ENCODE assay signal across 38 cellular contexts in the genomic region with DNA sequence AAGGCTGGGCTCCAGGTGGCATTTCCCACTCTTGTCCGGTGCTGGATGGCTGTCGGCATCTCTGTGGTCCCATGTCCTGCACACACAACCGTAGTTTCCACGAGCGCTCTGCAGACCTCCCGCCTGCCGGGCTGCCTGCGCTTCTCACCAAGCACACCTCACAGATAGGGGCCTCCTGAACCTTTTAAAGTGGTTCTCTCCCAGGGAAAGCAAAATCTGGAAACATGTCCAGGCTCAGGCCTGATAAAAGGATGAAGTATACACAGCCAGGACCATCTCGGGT. TPM values are rescaled to one million over a fixed set of nuclear protein-coding genes. Genes with fewer than 3 reads are reported as not detected.
"Had no signal": no experiment of that assay in that cellular context is flagged by ENCODE, and none has a peak within 500 bp of the region (broad histone marks: within the 10 kb centered on the region; RNA-seq: fewer than 3 reads in every experiment).

No MANE protein-coding gene starts in this region.

- H3K27ac Mint-ChIP-seq: activated CD4-positive, alpha-beta memory T cell treated with anti-CD3 and anti-CD28 coated beads, Interleukin-2, amount 10 ng/mL, durations not matched to agents 7 days and 5 days; activated CD4-positive, alpha-beta T cell treated with anti-CD3 and anti-CD28 coated beads, Interleukin-2, amount 10 ng/mL, durations not matched to agents 7 days and 5 days; activated CD8-positive, alpha-beta memory T cell treated with anti-CD3 and anti-CD28 coated beads, Interleukin-2, amount 10 ng/mL, durations not matched to agents 7 days and 5 days; activated naive CD4-positive, alpha-beta T cell treated with anti-CD3 and anti-CD28 coated beads for 36 hours; activated naive CD4-positive, alpha-beta T cell treated with anti-CD3 and anti-CD28 coated beads, Interleukin-2, amount 50 U/mL, for 24 hours; activated naive CD8-positive, alpha-beta T cell treated with anti-CD3 and anti-CD28 coated beads for 36 hours; activated naive CD8-positive, alpha-beta T cell treated with anti-CD3 and anti-CD28 coated beads, Interleukin-2, amount 50 U/mL, for 24 hours; activated T-helper 1 cell treated with anti-CD3 and anti-CD28 coated beads, Interleukin-12 subunit alpha, Interleukin-12 subunit beta, Interleukin-2, Interleukin-4 antibody, amounts not matched to agents 30 ng/mL and 10 ng/mL and 1 ng/mL, durations not matched to agents 14 hours and 24 hours and 36 hours; activated T-helper 2 cell treated with anti-CD3 and anti-CD28 coated beads, Interferon-gamma antibody, Interleukin-2, Interleukin-4, amounts not matched to agents 10 μg/mL and 5 μg/mL and 100 μg/mL, durations not matched to agents 14 hours and 24 hours and 36 hours; WTC11 had no signal

- H3K36me3 Mint-ChIP-seq: activated CD8-positive, alpha-beta memory T cell treated with anti-CD3 and anti-CD28 coated beads, Interleukin-2, amount 10 ng/mL, durations not matched to agents 7 days and 5 days; activated naive CD4-positive, alpha-beta T cell treated with anti-CD3 and anti-CD28 coated beads, Interleukin-2, amount 50 U/mL, for 24 hours; activated naive CD8-positive, alpha-beta T cell treated with anti-CD3 and anti-CD28 coated beads for 36 hours; WTC11 had no signal

- ATAC-seq: activated CD8-positive, alpha-beta memory T cell treated with anti-CD3 and anti-CD28 coated beads, Interleukin-2, amount 10 ng/mL, durations not matched to agents 7 days and 5 days; activated naive CD8-positive, alpha-beta T cell treated with anti-CD3 and anti-CD28 coated beads, Interleukin-2, amount 50 U/mL, for 24 hours; body of pancreas; gastroesophageal sphincter; heart right ventricle; WTC11 had no signal

- H3K4me3 ChIP-seq: adrenal gland, body of pancreas, esophagus squamous epithelium, gastroesophageal sphincter, heart right ventricle had no signal

- H3K36me3 ChIP-seq: adrenal gland, esophagus squamous epithelium, gastroesophageal sphincter, heart right ventricle had no signal

- H3K4me1 ChIP-seq: adrenal gland, body of pancreas, esophagus squamous epithelium, heart right ventricle had no signal

- H3K9me3 ChIP-seq: adrenal gland, body of pancreas, esophagus squamous epithelium, gastroesophageal sphincter, heart right ventricle had no signal

- H3K9me3 Mint-ChIP-seq: activated CD4-positive, alpha-beta memory T cell treated with anti-CD3 and anti-CD28 coated beads, Interleukin-2, amount 10 ng/mL, durations not matched to agents 7 days and 5 days; activated CD4-positive, alpha-beta T cell treated with anti-CD3 and anti-CD28 coated beads, Interleukin-2, amount 10 ng/mL, durations not matched to agents 7 days and 5 days; activated naive CD4-positive, alpha-beta T cell treated with anti-CD3 and anti-CD28 coated beads for 36 hours; activated naive CD4-positive, alpha-beta T cell treated with anti-CD3 and anti-CD28 coated beads, Interleukin-2, amount 50 U/mL, for 24 hours; activated naive CD8-positive, alpha-beta T cell treated with anti-CD3 and anti-CD28 coated beads for 36 hours; activated naive CD8-positive, alpha-beta T cell treated with anti-CD3 and anti-CD28 coated beads, Interleukin-2, amount 50 U/mL, for 24 hours; activated T-helper 1 cell treated with anti-CD3 and anti-CD28 coated beads, Interleukin-12 subunit alpha, Interleukin-12 subunit beta, Interleukin-2, Interleukin-4 antibody, amounts not matched to agents 30 ng/mL and 10 ng/mL and 1 ng/mL, durations not matched to agents 14 hours and 24 hours and 36 hours; activated T-helper 2 cell treated with anti-CD3 and anti-CD28 coated beads, Interferon-gamma antibody, Interleukin-2, Interleukin-4, amounts not matched to agents 10 μg/mL and 5 μg/mL and 100 μg/mL, durations not matched to agents 14 hours and 24 hours and 36 hours; central memory CD8-positive, alpha-beta T cell; WTC11 had no signal

- H3K27me3 ChIP-seq: adrenal gland, body of pancreas, gastroesophageal sphincter, heart right ventricle had no signal

- DNase-seq: activated CD4-positive, alpha-beta memory T cell treated with anti-CD3 and anti-CD28 coated beads, Interleukin-2, amount 10 ng/mL, durations not matched to agents 7 days and 5 days; activated CD4-positive, alpha-beta T cell treated with anti-CD3 and anti-CD28 coated beads for 1 hour; activated CD4-positive, alpha-beta T cell treated with anti-CD3 and anti-CD28 coated beads for 4 hours; activated CD4-positive, alpha-beta T cell treated with anti-CD3 and anti-CD28 coated beads, Interleukin-2, amount 10 ng/mL, durations not matched to agents 7 days and 5 days; activated CD4-positive, alpha-beta T cell treated with anti-CD3 and anti-CD28 coated beads, Interleukin-2, amount 50 U/mL, for 4 hours; activated CD8-positive, alpha-beta memory T cell treated with anti-CD3 and anti-CD28 coated beads, Interleukin-2, amount 10 ng/mL, durations not matched to agents 7 days and 5 days; activated CD8-positive, alpha-beta memory T cell treated with anti-CD3 and anti-CD28 coated beads, Interleukin-2, amount 50 U/mL, for 4 hours; activated effector memory CD4-positive, alpha-beta T cell treated with anti-CD3 and anti-CD28 coated beads, Interleukin-2, amount 50 U/mL, for 16 hours; activated naive CD4-positive, alpha-beta T cell treated with anti-CD3 and anti-CD28 coated beads for 36 hours; activated naive CD8-positive, alpha-beta T cell treated with anti-CD3 and anti-CD28 coated beads for 36 hours; activated naive CD8-positive, alpha-beta T cell treated with anti-CD3 and anti-CD28 coated beads, Interleukin-2, amount 50 U/mL, for 24 hours; activated T-cell treated with anti-CD3 and anti-CD28 coated beads, Interleukin-2, amount 50 U/mL, for 1 hour; activated T-cell treated with anti-CD3 and anti-CD28 coated beads, Interleukin-2, amount 50 U/mL, for 48 hours; adrenal gland; amygdala; aorta; body of pancreas; effector CD8-positive, alpha-beta T cell; esophagus squamous epithelium; foreskin melanocyte; heart right ventricle had no signal

- H3K4me1 Mint-ChIP-seq: activated CD4-positive, alpha-beta memory T cell treated with anti-CD3 and anti-CD28 coated beads, Interleukin-2, amount 10 ng/mL, durations not matched to agents 7 days and 5 days; activated CD4-positive, alpha-beta T cell treated with anti-CD3 and anti-CD28 coated beads, Interleukin-2, amount 10 ng/mL, durations not matched to agents 7 days and 5 days; activated CD8-positive, alpha-beta memory T cell treated with anti-CD3 and anti-CD28 coated beads, Interleukin-2, amount 10 ng/mL, durations not matched to agents 7 days and 5 days; activated naive CD4-positive, alpha-beta T cell treated with anti-CD3 and anti-CD28 coated beads, Interleukin-2, amount 50 U/mL, for 24 hours; activated naive CD8-positive, alpha-beta T cell treated with anti-CD3 and anti-CD28 coated beads for 36 hours; activated naive CD8-positive, alpha-beta T cell treated with anti-CD3 and anti-CD28 coated beads, Interleukin-2, amount 50 U/mL, for 24 hours; WTC11 had no signal

- H3K27ac ChIP-seq: adrenal gland, body of pancreas, epithelial cell of prostate, esophagus squamous epithelium, gastroesophageal sphincter, heart right ventricle, VCaP had no signal

- H3K4me3 Mint-ChIP-seq: activated CD4-positive, alpha-beta memory T cell treated with anti-CD3 and anti-CD28 coated beads, Interleukin-2, amount 10 ng/mL, durations not matched to agents 7 days and 5 days; activated CD4-positive, alpha-beta T cell treated with anti-CD3 and anti-CD28 coated beads, Interleukin-2, amount 10 ng/mL, durations not matched to agents 7 days and 5 days; activated CD8-positive, alpha-beta memory T cell treated with anti-CD3 and anti-CD28 coated beads, Interleukin-2, amount 10 ng/mL, durations not matched to agents 7 days and 5 days; activated naive CD4-positive, alpha-beta T cell treated with anti-CD3 and anti-CD28 coated beads for 36 hours; activated naive CD4-positive, alpha-beta T cell treated with anti-CD3 and anti-CD28 coated beads, Interleukin-2, amount 50 U/mL, for 24 hours; activated naive CD8-positive, alpha-beta T cell treated with anti-CD3 and anti-CD28 coated beads for 36 hours; activated naive CD8-positive, alpha-beta T cell treated with anti-CD3 and anti-CD28 coated beads, Interleukin-2, amount 50 U/mL, for 24 hours; activated T-helper 1 cell treated with anti-CD3 and anti-CD28 coated beads, Interleukin-12 subunit alpha, Interleukin-12 subunit beta, Interleukin-2, Interleukin-4 antibody, amounts not matched to agents 30 ng/mL and 10 ng/mL and 1 ng/mL, durations not matched to agents 14 hours and 24 hours and 36 hours; central memory CD8-positive, alpha-beta T cell; WTC11 had no signal

RNA-seq across cellular contexts. Expression of a gene that starts 46.2 kb away (rescaled TPM):
- total RNA-seq: activated CD4-positive, alpha-beta memory T cell treated with anti-CD3 and anti-CD28 coated beads, Interleukin-2, amount 10 ng/mL, durations not matched to agents 7 days and 5 days; activated CD4-positive, alpha-beta T cell treated with anti-CD3 and anti-CD28 coated beads, Interleukin-2, amount 10 ng/mL, durations not matched to agents 7 days and 5 days; activated CD8-positive, alpha-beta memory T cell treated with anti-CD3 and anti-CD28 coated beads for 36 hours; activated CD8-positive, alpha-beta memory T cell treated with anti-CD3 and anti-CD28 coated beads, Interleukin-2, amount 10 ng/mL, durations not matched to agents 7 days and 5 days; activated naive CD4-positive, alpha-beta T cell treated with anti-CD3 and anti-CD28 coated beads for 36 hours; activated naive CD8-positive, alpha-beta T cell treated with anti-CD3 and anti-CD28 coated beads for 36 hours; activated T-helper 1 cell treated with anti-CD3 and anti-CD28 coated beads, Interleukin-12 subunit alpha, Interleukin-12 subunit beta, Interleukin-2, Interleukin-4 antibody, amounts not matched to agents 30 ng/mL and 10 ng/mL and 1 ng/mL, durations not matched to agents 14 hours and 24 hours and 36 hours; activated T-helper 2 cell treated with anti-CD3 and anti-CD28 coated beads, Interferon-gamma antibody, Interleukin-2, Interleukin-4, amounts not matched to agents 10 μg/mL and 5 μg/mL and 100 μg/mL, durations not matched to agents 14 hours and 24 hours and 36 hours; aorta; bronchial epithelial cell; chondrocyte; dermis microvascular lymphatic vessel endothelial cell; endothelial cell of umbilical vein; fibroblast of villous mesenchyme; glomerular endothelial cell; T-helper 1 cell treated with Interleukin-12 subunit alpha and Interleukin-12 subunit beta and Interleukin-4 antibody, amounts not matched to agents 30 ng/mL and 1 ng/mL, for 36 hours; WTC11 had no signal
- polyA plus RNA-seq: endothelial cell of umbilical vein, fibroblast of lung, heart right ventricle had no signal
